Comparison of ENCODE assay signal across 1 cellular context in the genomic region with DNA sequence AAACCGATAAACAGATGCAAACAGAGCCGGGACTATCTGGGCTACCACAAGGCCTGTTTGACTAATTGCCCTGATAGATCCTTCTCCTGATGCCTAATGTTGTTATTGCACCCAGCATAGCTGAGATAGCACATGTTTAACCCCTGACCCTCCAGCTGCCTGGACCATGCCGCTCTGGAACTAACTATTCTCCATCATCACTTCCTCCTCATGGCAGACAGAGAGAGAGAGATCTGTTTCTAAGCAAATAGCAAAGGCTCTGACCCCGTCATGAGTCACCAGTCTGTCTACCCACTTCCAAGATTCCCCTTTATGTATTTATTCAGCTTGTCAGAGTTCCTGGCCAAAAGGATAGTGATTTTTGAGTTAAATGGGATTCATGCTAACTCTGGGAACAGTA.
A peak's percentile ranks its signal among the peaks of the same experiment; 100 is the strongest.
TF ChIP-seq lines count a peak whose summit lies in the region.

No MANE protein-coding gene starts in this region.

TF ChIP-seq in HepG2, 621 proteins besides CTCF, POLR2A, EP300 and RAD21 (continued from another document):
- TF ChIP-seq, protein P1, sequence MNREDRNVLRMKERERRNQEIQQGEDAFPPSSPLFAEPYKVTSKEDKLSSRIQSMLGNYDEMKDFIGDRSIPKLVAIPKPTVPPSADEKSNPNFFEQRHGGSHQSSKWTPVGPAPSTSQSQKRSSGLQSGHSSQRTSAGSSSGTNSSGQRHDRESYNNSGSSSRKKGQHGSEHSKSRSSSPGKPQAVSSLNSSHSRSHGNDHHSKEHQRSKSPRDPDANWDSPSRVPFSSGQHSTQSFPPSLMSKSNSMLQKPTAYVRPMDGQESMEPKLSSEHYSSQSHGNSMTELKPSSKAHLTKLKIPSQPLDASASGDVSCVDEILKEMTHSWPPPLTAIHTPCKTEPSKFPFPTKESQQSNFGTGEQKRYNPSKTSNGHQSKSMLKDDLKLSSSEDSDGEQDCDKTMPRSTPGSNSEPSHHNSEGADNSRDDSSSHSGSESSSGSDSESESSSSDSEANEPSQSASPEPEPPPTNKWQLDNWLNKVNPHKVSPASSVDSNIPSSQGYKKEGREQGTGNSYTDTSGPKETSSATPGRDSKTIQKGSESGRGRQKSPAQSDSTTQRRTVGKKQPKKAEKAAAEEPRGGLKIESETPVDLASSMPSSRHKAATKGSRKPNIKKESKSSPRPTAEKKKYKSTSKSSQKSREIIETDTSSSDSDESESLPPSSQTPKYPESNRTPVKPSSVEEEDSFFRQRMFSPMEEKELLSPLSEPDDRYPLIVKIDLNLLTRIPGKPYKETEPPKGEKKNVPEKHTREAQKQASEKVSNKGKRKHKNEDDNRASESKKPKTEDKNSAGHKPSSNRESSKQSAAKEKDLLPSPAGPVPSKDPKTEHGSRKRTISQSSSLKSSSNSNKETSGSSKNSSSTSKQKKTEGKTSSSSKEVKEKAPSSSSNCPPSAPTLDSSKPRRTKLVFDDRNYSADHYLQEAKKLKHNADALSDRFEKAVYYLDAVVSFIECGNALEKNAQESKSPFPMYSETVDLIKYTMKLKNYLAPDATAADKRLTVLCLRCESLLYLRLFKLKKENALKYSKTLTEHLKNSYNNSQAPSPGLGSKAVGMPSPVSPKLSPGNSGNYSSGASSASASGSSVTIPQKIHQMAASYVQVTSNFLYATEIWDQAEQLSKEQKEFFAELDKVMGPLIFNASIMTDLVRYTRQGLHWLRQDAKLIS (CRISPR knock-in tag; IDR thresholded peaks at IDR 0.05), result no peak
- TF ChIP-seq ZMYM4 (CRISPR knock-in tag; IDR thresholded peaks at IDR 0.05), result peak; percentile 68; the same call in 1 of the 2 replicates
- TF ChIP-seq BHLHE40 (IDR thresholded peaks at IDR 0.05; ENCODE audit: low read length), result peak; percentile 43; the same call in 1 of the 2 replicates
- TF ChIP-seq, protein P2, sequence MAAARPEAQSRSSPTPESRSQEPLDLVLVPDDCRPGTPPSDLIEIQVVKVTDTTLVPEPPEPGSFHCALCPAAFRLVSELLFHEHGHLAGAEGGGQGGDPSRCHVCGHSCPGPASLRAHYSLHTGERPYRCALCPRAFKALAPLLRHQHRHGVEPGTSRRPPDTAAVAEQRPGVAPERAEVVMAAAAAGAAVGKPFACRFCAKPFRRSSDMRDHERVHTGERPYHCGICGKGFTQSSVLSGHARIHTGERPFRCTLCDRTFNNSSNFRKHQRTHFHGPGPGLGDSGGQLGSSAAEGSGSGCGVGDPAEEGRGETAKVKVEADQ (CRISPR knock-in tag; IDR thresholded peaks at IDR 0.05; ENCODE audit: borderline replicate concordance), result no peak
- TF ChIP-seq CCDC6 (CRISPR knock-in tag; IDR thresholded peaks at IDR 0.05), result no peak
- no peak for TF ChIP-seq ZNF510 (CRISPR knock-in tag; IDR thresholded peaks at IDR 0.05; ENCODE audit: low read depth)
- TF ChIP-seq FOXK2 (IDR thresholded peaks at IDR 0.05), result no peak
- TF ChIP-seq CBFB (CRISPR knock-in tag; IDR thresholded peaks at IDR 0.05), result no peak
- no peak for TF ChIP-seq NR1H2 (CRISPR knock-in tag; IDR thresholded peaks at IDR 0.05; ENCODE audit: borderline replicate concordance, low read depth)
- TF ChIP-seq, protein P3, sequence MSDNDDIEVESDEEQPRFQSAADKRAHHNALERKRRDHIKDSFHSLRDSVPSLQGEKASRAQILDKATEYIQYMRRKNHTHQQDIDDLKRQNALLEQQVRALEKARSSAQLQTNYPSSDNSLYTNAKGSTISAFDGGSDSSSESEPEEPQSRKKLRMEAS (IDR thresholded peaks at IDR 0.05), result peak; percentile 43; the same call in 1 of the 2 replicates
- TF ChIP-seq AKAP8 (CRISPR knock-in tag; IDR thresholded peaks at IDR 0.05), result no peak
- TF ChIP-seq, protein P4, sequence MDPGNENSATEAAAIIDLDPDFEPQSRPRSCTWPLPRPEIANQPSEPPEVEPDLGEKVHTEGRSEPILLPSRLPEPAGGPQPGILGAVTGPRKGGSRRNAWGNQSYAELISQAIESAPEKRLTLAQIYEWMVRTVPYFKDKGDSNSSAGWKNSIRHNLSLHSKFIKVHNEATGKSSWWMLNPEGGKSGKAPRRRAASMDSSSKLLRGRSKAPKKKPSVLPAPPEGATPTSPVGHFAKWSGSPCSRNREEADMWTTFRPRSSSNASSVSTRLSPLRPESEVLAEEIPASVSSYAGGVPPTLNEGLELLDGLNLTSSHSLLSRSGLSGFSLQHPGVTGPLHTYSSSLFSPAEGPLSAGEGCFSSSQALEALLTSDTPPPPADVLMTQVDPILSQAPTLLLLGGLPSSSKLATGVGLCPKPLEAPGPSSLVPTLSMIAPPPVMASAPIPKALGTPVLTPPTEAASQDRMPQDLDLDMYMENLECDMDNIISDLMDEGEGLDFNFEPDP (CRISPR knock-in tag; conservative IDR thresholded peaks at IDR 0.05), result no peak
- TF ChIP-seq, protein P5, sequence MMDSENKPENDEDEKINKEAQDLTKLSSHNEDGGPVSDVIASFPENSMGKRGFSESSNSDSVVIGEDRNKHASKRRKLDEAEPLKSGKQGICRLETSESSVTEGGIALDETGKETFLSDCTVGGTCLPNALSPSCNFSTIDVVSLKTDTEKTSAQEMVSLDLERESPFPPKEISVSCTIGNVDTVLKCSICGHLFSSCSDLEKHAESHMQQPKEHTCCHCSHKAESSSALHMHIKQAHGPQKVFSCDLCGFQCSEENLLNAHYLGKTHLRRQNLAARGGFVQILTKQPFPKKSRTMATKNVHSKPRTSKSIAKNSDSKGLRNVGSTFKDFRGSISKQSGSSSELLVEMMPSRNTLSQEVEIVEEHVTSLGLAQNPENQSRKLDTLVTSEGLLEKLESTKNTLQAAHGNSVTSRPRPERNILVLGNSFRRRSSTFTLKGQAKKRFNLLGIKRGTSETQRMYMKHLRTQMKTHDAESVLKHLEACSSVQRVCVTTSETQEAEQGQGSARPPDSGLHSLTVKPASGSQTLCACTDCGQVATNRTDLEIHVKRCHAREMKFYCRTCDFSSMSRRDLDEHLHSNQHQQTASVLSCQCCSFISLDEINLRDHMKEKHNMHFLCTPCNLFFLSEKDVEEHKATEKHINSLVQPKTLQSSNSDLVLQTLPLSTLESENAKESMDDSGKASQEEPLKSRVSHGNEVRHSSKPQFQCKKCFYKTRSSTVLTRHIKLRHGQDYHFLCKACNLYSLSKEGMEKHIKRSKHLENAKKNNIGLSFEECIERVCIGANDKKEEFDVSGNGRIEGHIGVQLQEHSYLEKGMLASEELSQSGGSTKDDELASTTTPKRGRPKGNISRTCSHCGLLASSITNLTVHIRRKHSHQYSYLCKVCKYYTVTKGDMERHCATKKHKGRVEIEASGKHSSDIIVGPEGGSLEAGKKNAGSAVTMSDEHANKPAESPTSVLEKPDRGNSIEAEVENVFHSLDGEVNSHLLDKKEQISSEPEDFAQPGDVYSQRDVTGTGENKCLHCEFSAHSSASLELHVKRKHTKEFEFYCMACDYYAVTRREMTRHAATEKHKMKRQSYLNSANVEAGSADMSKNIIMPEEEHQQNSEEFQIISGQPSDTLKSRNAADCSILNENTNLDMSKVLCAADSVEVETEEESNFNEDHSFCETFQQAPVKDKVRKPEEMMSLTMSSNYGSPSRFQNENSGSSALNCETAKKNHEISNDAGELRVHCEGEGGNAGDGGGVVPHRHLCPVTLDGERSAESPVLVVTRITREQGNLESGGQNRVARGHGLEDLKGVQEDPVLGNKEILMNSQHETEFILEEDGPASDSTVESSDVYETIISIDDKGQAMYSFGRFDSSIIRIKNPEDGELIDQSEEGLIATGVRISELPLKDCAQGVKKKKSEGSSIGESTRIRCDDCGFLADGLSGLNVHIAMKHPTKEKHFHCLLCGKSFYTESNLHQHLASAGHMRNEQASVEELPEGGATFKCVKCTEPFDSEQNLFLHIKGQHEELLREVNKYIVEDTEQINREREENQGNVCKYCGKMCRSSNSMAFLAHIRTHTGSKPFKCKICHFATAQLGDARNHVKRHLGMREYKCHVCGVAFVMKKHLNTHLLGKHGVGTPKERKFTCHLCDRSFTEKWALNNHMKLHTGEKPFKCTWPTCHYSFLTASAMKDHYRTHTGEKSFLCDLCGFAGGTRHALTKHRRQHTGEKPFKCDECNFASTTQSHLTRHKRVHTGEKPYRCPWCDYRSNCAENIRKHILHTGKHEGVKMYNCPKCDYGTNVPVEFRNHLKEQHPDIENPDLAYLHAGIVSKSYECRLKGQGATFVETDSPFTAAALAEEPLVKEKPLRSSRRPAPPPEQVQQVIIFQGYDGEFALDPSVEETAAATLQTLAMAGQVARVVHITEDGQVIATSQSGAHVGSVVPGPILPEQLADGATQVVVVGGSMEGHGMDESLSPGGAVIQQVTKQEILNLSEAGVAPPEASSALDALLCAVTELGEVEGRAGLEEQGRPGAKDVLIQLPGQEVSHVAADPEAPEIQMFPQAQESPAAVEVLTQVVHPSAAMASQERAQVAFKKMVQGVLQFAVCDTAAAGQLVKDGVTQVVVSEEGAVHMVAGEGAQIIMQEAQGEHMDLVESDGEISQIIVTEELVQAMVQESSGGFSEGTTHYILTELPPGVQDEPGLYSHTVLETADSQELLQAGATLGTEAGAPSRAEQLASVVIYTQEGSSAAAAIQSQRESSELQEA (CRISPR knock-in tag; IDR thresholded peaks at IDR 0.05; ENCODE audit: not compliant biosample characterization), result no peak
